ENCODE assay signal across 8 cellular contexts in the genomic region with DNA sequence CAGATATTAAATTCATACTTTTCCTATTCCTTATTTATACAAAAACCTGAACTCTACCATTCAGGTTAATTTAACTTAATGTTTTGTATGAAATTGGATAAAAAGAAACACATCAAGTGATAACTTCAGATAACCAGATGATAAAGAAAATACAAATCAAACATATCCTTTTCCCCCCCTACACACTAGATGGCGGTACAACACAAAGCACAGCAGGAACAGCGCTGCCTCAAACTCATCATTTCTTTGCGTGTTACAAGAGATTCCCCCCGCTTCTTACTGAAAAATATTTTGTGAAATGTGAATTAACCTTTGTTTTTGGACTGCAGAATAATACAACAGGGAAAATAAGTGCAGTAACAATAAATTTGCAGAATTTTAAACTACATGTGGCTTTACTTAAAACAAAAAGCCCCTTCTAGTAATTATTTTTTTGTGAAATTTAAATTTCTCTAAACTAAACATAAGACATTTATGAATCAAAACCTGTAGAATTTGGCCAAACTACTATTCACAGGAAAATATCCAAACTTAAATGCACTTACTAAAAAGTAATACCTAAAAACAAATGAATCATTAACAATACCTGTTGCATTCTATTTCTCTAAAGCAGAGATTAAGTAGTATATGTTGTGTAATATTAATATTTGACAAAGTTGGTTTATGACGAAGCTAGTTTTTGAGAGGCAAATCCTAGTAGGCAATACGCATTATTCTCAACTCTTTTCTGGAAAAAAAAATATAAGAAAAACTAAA.
A peak's percentile ranks its signal among the peaks of the same experiment; 100 is the strongest.
DNase-seq lines count a peak whose midpoint lies in the region; ATAC-seq and TF ChIP-seq lines count a peak whose summit lies in the region.

No MANE protein-coding gene starts in this region.

- H3K4me1 Mint-ChIP-seq in activated T-helper 2 cell treated with anti-CD3 and anti-CD28 coated beads, Interferon-gamma antibody, Interleukin-2, Interleukin-4, amounts not matched to agents 10 μg/mL and 5 μg/mL and 100 μg/mL, durations not matched to agents 14 hours and 24 hours and 36 hours (ENCODE audit: low read depth): peaks cover 10% of the 10 kb centered on the region

- H3K27me3 Mint-ChIP-seq in activated T-helper 2 cell treated with anti-CD3 and anti-CD28 coated beads, Interferon-gamma antibody, Interleukin-2, Interleukin-4, amounts not matched to agents 10 μg/mL and 5 μg/mL and 100 μg/mL, durations not matched to agents 14 hours and 24 hours and 36 hours (ENCODE audit: low read depth): peaks cover 7% of the 10 kb centered on the region

- no peak for TF ChIP-seq POLR2A in ovary (IDR thresholded peaks at IDR 0.05)

- peak; percentile 80 for ATAC-seq in HG03432 (IDR thresholded peaks at IDR 0.05; ENCODE audit: unreplicated experiment)

- no peaks in the 10 kb centered on the region for H3K36me3 Mint-ChIP-seq in activated T-helper 2 cell treated with anti-CD3 and anti-CD28 coated beads, Interferon-gamma antibody, Interleukin-2, Interleukin-4, amounts not matched to agents 10 μg/mL and 5 μg/mL and 100 μg/mL, durations not matched to agents 14 hours and 24 hours and 36 hours (ENCODE audit: low read depth)

- H3K9me3 ChIP-seq in ovary: no peaks in the 10 kb centered on the region

- no peaks in the 10 kb centered on the region for H3K36me3 ChIP-seq in ovary

- no peak overlapping the region for H3K27ac ChIP-seq in ovary

- intact Hi-C loops in ovary (cut with DNase I): loop anchor here in 3 of 4 donors (5.0 kb wide), 1 partner anchor 215 kb away; no protein-coding TSS in a partner anchor
- intact Hi-C loops in activated T-helper 2 cell treated with anti-CD3 and anti-CD28 coated beads, Interferon-gamma antibody, Interleukin-2, Interleukin-4, amounts not matched to agents 10 μg/mL and 5 μg/mL and 100 μg/mL, durations not matched to agents 14 hours and 24 hours and 36 hours (cut with micrococcal nuclease): loop anchor here (1.0 to 10.0 kb wide), 5 partner anchors 155 to 635 kb away; no protein-coding TSS in a partner anchor

- H3K27me3 ChIP-seq in ovary: no peaks in the 10 kb centered on the region

- H3K27ac Mint-ChIP-seq in activated T-helper 2 cell treated with anti-CD3 and anti-CD28 coated beads, Interferon-gamma antibody, Interleukin-2, Interleukin-4, amounts not matched to agents 10 μg/mL and 5 μg/mL and 100 μg/mL, durations not matched to agents 14 hours and 24 hours and 36 hours: no peak overlapping the region

- WGBS in ovary, 3 donors: 37 to 42% (median 37%) methylated on average over 6 of the region's 6 CpGs

- H3K9me3 Mint-ChIP-seq in activated T-helper 2 cell treated with anti-CD3 and anti-CD28 coated beads, Interferon-gamma antibody, Interleukin-2, Interleukin-4, amounts not matched to agents 10 μg/mL and 5 μg/mL and 100 μg/mL, durations not matched to agents 14 hours and 24 hours and 36 hours: no peaks in the 10 kb centered on the region

- H3K4me3 ChIP-seq in fibroblast of villous mesenchyme (ENCODE audit: low read depth, low read length) (no peak overlapping the region), ovary (no peak overlapping the region)

- peak; percentile 63 for DNase-seq in AG20443 (ENCODE audit: low spot score)
- peak; percentile 40 for DNase-seq in GM13977 (ENCODE audit: low spot score)
- peak; percentile 59 for DNase-seq in NCI-H748 treated with DMSO at 0.1 percent for 48 hours (lab: John Stamatoyannopoulos, UW)
- peak; percentile 3 for DNase-seq in activated CD8-positive, alpha-beta memory T cell treated with anti-CD3 and anti-CD28 coated beads, Interleukin-2, amount 50 U/mL, for 1 hour (ENCODE audit: extremely low read depth)
- peak; percentile 82 for DNase-seq in fibroblast of villous mesenchyme (ENCODE audit: low read depth)
- peak in 4 of 5 donors; percentile 11 to 50 (median 31) for DNase-seq in ovary
- DNase-seq in activated T-helper 2 cell treated with anti-CD3 and anti-CD28 coated beads, Interferon-gamma antibody, Interleukin-2, Interleukin-4, amounts not matched to agents 10 μg/mL and 5 μg/mL and 100 μg/mL, durations not matched to agents 14 hours and 24 hours and 36 hours (ENCODE audit: low spot score): no peak

- TF ChIP-seq CTCF in GM13977 (IDR thresholded peaks at IDR 0.05; ENCODE audit: extremely low read depth, insufficient read depth, missing control alignments) (peak; percentile 80), fibroblast of villous mesenchyme (IDR thresholded peaks at IDR 0.05; ENCODE audit: insufficient read depth, low read depth, low read length) (peak; percentile 90), ovary (IDR thresholded peaks at IDR 0.05) (peak; percentile 74 to 83 (median 80))

- no peaks in the 10 kb centered on the region for H3K4me1 ChIP-seq in ovary (ENCODE audit: insufficient read depth)

- TF ChIP-seq EP300 in ovary (IDR thresholded peaks at IDR 0.05): no peak

- in situ Hi-C loops in GM13977 (cut with MboI; ENCODE audit: low pct_unique_long_range_greater_than_20kb, low sequenced_read_pairs, unreplicated experiment): loop anchor here (25.0 kb wide), 1 partner anchor 195 kb away; no protein-coding TSS in a partner anchor

- H3K4me3 Mint-ChIP-seq in activated T-helper 2 cell treated with anti-CD3 and anti-CD28 coated beads, Interferon-gamma antibody, Interleukin-2, Interleukin-4, amounts not matched to agents 10 μg/mL and 5 μg/mL and 100 μg/mL, durations not matched to agents 14 hours and 24 hours and 36 hours (ENCODE audit: low read depth): no peak overlapping the region
